In genomic region chr6:31580807-31581437, GRCh38 we compare ENCODE assay signal across 8 cellular contexts. TPM values are rescaled to one million over a fixed set of nuclear protein-coding genes. Genes with fewer than 3 reads are reported as not detected.
DNase-seq lines count a peak whose midpoint lies in the region; ATAC-seq and TF ChIP-seq lines count a peak whose summit lies in the region.

No MANE protein-coding gene starts in this region.

- H3K9me3 Mint-ChIP-seq in endodermal cell = no peaks in the 10 kb centered on the region

- H3K27me3 Mint-ChIP-seq in endodermal cell (ENCODE audit: insufficient read depth) = peaks cover 44% of the 10 kb centered on the region

- TF ChIP-seq CTCF in AG09319 (IDR thresholded peaks at IDR 0.05; ENCODE audit: low read depth, low read length) (peak; percentile 76), endodermal cell (conservative IDR thresholded peaks at IDR 0.05) (peak; percentile 99)

- ATAC-seq in GM18868 (IDR thresholded peaks at IDR 0.05; ENCODE audit: unreplicated experiment) (peak; percentile 53), HG03460 (IDR thresholded peaks at IDR 0.05; ENCODE audit: unreplicated experiment) (peak; percentile 45)

- H3K36me3 Mint-ChIP-seq in endodermal cell (ENCODE audit: low read depth) = no peaks in the 10 kb centered on the region

- H3K4me3 Mint-ChIP-seq in endodermal cell = peak overlapping the region; percentile 98

- H3K9ac ChIP-seq in endodermal cell (ENCODE audit: extremely low read depth, low read length, poor library complexity, severe bottlenecking) = peak overlapping the region; percentile 69

- peak overlapping the region; percentile 95 for H3K27ac Mint-ChIP-seq in endodermal cell

- DNase-seq in AG09319 (ENCODE audit: extremely low read depth, low read depth) (peak; percentile 51), NCI-H82 treated with DMSO at 0.1 percent for 48 hours (lab: John Stamatoyannopoulos, UW; ENCODE audit: unreplicated experiment) (peak; percentile 70), endodermal cell (peak; percentile 95), midbrain (lab: John Stamatoyannopoulos, UW) (peak; percentile 84)
- DNase-seq in activated CD8-positive, alpha-beta memory T cell treated with anti-CD3 and anti-CD28 coated beads for 4 hours (ENCODE audit: low read depth in 2 of 2) = peak; percentile 75 to 83
- peak; percentile 86 to 88 for DNase-seq in stimulated activated CD8-positive, alpha-beta memory T cell treated with anti-CD3 and anti-CD28 coated beads, Interleukin-15, amount 100 ng/mL, for 48 hours (ENCODE audit: low read depth in 2 of 2)

- peaks cover 5% of the 10 kb centered on the region for H3K27me3 ChIP-seq in endodermal cell (ENCODE audit: control insufficient read depth, insufficient read depth, low read length, poor library complexity, severe bottlenecking)

- H3K36me3 ChIP-seq in endodermal cell (ENCODE audit: control insufficient read depth, insufficient read depth, low read length) = no peaks in the 10 kb centered on the region

- H3K27ac ChIP-seq in endodermal cell (ENCODE audit: low read depth, low read length) = no peak overlapping the region

- H3K4me1 ChIP-seq in endodermal cell (ENCODE audit: control insufficient read depth, insufficient read depth, low read length) = no peaks in the 10 kb centered on the region

- H3K9me3 ChIP-seq in endodermal cell (ENCODE audit: control insufficient read depth, low read length) = no peaks in the 10 kb centered on the region

- H3K4me3 ChIP-seq in endodermal cell (ENCODE audit: low read length) = peak overlapping the region; percentile 94

- WGBS in endodermal cell (ENCODE audit: insufficient coverage in 1 of 2, insufficient read length in 1 of 2), 2 experiments = 2% methylated on average over 32 to 63 of the region's 63 CpGs

- H3K4me1 Mint-ChIP-seq in endodermal cell = peaks cover 17% of the 10 kb centered on the region

RNA-seq across cellular contexts. Expression of gene LTB, which starts 1.3 kb away (rescaled TPM):
- total RNA-seq in endodermal cell = 1 to 10 TPM in 1 of 2 donors, not detected in 1; 1.3 TPM
- polyA plus RNA-seq in endodermal cell (2013, experiment 1 of 2) = not detected
- not detected for polyA plus RNA-seq in endodermal cell (2013, experiment 2 of 2)

RNA-seq across cellular contexts. Expression of gene LST1, which starts 5.2 kb away (rescaled TPM):
- total RNA-seq in endodermal cell = not detected
- polyA plus RNA-seq in endodermal cell (2013, experiment 1 of 2) = 1.5 TPM
- not detected for polyA plus RNA-seq in endodermal cell (2013, experiment 2 of 2)

RNA-seq across cellular contexts. Expression of gene TNF, which starts 5.6 kb away (rescaled TPM):
- not detected for total RNA-seq in endodermal cell
- polyA plus RNA-seq in endodermal cell (2013, experiment 1 of 2) = not detected
- polyA plus RNA-seq in endodermal cell (2013, experiment 2 of 2) = not detected

RNA-seq across cellular contexts. Expression of gene LTA, which starts 8.8 kb away (rescaled TPM):
- not detected for total RNA-seq in endodermal cell
- 0.21 TPM for polyA plus RNA-seq in endodermal cell (2013, experiment 1 of 2)
- polyA plus RNA-seq in endodermal cell (2013, experiment 2 of 2) = not detected

RNA-seq across cellular contexts. Expression of gene NCR3, which starts 11.9 kb away (rescaled TPM):
- total RNA-seq in endodermal cell = not detected
- not detected for polyA plus RNA-seq in endodermal cell (2013, experiment 1 of 2)
- not detected for polyA plus RNA-seq in endodermal cell (2013, experiment 2 of 2)
